In the genomic region with DNA sequence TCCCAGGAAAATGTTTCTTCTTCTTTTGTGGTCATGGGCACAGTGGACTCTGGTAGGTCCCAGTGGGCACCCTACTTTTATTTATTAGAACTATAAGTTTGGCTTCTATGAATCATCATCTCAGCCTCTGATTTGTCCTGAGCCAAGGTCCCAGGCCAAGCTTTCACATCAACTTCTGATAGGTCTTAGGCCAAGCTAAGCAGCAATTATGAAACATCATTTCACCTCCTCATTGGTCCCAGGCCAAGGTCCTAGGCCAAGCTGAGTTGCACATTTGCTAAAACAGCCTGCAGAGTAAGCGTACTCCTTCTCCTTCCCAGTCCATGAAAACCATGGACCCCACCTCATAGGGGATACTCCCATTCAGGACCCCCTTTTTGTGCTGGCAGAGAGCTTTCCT, we compare ENCODE assay signal across 23 cellular contexts.
DNase-seq lines count a peak whose midpoint lies in the region; ATAC-seq lines count a peak whose summit lies in the region.
"Had no signal": no experiment of that assay in that cellular context is flagged by ENCODE, and none has a peak within 500 bp of the region (broad histone marks: within the 10 kb centered on the region; RNA-seq: fewer than 3 reads in every experiment).

No MANE protein-coding gene starts in this region.

- DNase-seq in left lobe of liver (ENCODE audit: low spot score): no peak
- no peak for DNase-seq in T-helper 9 cell
- DNase-seq: 8988T; ACHN; AML-193; BE2C; C1 segment of cervical spinal cord; Caco-2; Calu3; CD4-positive, alpha-beta memory T cell; CD4-positive, alpha-beta T cell; CD4-positive, CD25-positive, alpha-beta regulatory T cell; CD8-positive, alpha-beta memory T cell; CD8-positive, alpha-beta T cell; COR-L47; DMS 273 treated with DMSO at 0.1 percent for 48 hours; DMS153; DMS53; DMS79; DMS79 treated with DMSO at 0.1 percent for 48 hours; DND-41; EL had no signal

- ATAC-seq in left lobe of liver: peak; percentile 39
- ATAC-seq: A549; CD8-positive, alpha-beta T cell had no signal
